Comparison of ENCODE assay signal across 1 cellular context in the genomic region with DNA sequence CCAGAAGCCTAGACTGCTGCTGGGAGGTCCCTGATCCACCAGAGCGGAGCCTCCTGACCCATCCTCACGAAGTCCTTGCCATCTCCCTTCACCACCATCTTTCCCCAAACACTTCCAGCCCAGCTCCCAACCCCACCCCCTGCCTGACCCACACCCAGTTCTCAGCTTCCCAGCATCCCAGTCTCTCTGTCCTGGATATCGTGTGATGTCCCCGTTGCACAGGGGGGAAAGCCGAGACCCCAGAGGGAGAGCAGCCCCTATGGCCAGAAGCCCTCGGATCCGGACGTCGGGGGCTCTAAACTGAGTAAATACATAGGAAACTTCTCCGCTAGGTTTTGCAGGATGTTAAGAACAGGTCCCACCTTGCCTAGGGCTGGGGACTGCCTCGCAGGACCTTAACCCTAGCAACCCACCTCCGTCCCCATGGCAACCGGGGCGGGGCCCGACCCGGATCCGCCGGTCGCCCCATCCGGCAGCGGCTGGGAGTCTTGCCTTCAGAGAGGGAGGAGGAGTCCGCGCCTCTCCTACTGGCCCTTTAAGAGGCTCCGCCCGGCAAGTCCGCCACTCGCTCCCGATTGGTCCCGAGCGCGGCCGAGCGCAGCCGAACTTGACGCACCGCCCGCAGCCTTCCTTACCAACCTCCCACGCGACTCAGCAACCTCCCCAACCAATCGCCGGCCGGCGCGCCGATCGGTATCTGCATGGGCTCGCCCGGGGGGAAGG.
TF ChIP-seq lines count a peak whose summit lies in the region.

No MANE protein-coding gene starts in this region.

TF ChIP-seq in HepG2, 621 proteins besides CTCF, POLR2A, EP300 and RAD21 (continues in another document):
- TF ChIP-seq ETV6 (CRISPR knock-in tag; conservative IDR thresholded peaks at IDR 0.05) = no peak
- no peak for TF ChIP-seq ZBTB33 (CRISPR knock-in tag; IDR thresholded peaks at IDR 0.05)
- no peak for TF ChIP-seq ZNF20 (CRISPR knock-in tag; IDR thresholded peaks at IDR 0.05)
- no peak for TF ChIP-seq ZNF512B (CRISPR knock-in tag; IDR thresholded peaks at IDR 0.05; ENCODE audit: borderline replicate concordance)
- peak; percentile 25; the same call in 1 of the 2 replicates for TF ChIP-seq GABPA (IDR thresholded peaks at IDR 0.05; ENCODE audit: low read depth, low read length)
- TF ChIP-seq GABPA (CRISPR knock-in tag; IDR thresholded peaks at IDR 0.05; ENCODE audit: low read depth) = peak; percentile 61
- peak; percentile 92; the same call in 1 of the 3 replicates for TF ChIP-seq MXI1 (IDR thresholded peaks at IDR 0.05; ENCODE audit: borderline replicate concordance, low read depth, low read length)
- TF ChIP-seq, protein P1, sequence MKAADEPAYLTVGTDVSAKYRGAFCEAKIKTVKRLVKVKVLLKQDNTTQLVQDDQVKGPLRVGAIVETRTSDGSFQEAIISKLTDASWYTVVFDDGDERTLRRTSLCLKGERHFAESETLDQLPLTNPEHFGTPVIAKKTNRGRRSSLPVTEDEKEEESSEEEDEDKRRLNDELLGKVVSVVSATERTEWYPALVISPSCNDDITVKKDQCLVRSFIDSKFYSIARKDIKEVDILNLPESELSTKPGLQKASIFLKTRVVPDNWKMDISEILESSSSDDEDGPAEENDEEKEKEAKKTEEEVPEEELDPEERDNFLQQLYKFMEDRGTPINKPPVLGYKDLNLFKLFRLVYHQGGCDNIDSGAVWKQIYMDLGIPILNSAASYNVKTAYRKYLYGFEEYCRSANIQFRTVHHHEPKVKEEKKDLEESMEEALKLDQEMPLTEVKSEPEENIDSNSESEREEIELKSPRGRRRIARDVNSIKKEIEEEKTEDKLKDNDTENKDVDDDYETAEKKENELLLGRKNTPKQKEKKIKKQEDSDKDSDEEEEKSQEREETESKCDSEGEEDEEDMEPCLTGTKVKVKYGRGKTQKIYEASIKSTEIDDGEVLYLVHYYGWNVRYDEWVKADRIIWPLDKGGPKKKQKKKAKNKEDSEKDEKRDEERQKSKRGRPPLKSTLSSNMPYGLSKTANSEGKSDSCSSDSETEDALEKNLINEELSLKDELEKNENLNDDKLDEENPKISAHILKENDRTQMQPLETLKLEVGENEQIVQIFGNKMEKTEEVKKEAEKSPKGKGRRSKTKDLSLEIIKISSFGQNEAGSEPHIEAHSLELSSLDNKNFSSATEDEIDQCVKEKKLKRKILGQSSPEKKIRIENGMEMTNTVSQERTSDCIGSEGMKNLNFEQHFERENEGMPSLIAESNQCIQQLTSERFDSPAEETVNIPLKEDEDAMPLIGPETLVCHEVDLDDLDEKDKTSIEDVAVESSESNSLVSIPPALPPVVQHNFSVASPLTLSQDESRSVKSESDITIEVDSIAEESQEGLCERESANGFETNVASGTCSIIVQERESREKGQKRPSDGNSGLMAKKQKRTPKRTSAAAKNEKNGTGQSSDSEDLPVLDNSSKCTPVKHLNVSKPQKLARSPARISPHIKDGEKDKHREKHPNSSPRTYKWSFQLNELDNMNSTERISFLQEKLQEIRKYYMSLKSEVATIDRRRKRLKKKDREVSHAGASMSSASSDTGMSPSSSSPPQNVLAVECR (CRISPR knock-in tag; IDR thresholded peaks at IDR 0.05; ENCODE audit: borderline replicate concordance) = peak; percentile 56; the same call in 1 of the 2 replicates
- peak; percentile 93 for TF ChIP-seq RFX1 (IDR thresholded peaks at IDR 0.05)
- TF ChIP-seq ZNF552 (CRISPR knock-in tag; IDR thresholded peaks at IDR 0.05; ENCODE audit: borderline replicate concordance) = no peak
- TF ChIP-seq, protein P2, sequence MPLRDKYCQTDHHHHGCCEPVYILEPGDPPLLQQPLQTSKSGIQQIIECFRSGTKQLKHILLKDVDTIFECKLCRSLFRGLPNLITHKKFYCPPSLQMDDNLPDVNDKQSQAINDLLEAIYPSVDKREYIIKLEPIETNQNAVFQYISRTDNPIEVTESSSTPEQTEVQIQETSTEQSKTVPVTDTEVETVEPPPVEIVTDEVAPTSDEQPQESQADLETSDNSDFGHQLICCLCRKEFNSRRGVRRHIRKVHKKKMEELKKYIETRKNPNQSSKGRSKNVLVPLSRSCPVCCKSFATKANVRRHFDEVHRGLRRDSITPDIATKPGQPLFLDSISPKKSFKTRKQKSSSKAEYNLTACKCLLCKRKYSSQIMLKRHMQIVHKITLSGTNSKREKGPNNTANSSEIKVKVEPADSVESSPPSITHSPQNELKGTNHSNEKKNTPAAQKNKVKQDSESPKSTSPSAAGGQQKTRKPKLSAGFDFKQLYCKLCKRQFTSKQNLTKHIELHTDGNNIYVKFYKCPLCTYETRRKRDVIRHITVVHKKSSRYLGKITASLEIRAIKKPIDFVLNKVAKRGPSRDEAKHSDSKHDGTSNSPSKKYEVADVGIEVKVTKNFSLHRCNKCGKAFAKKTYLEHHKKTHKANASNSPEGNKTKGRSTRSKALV (CRISPR knock-in tag; IDR thresholded peaks at IDR 0.05) = no peak
- peak; percentile 24; the same call in 1 of the 2 replicates for TF ChIP-seq ZGPAT (CRISPR knock-in tag; IDR thresholded peaks at IDR 0.05)
- TF ChIP-seq, protein P3, sequence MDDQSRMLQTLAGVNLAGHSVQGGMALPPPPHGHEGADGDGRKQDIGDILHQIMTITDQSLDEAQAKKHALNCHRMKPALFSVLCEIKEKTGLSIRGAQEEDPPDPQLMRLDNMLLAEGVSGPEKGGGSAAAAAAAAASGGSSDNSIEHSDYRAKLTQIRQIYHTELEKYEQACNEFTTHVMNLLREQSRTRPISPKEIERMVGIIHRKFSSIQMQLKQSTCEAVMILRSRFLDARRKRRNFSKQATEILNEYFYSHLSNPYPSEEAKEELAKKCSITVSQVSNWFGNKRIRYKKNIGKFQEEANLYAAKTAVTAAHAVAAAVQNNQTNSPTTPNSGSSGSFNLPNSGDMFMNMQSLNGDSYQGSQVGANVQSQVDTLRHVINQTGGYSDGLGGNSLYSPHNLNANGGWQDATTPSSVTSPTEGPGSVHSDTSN (CRISPR knock-in tag; IDR thresholded peaks at IDR 0.05; ENCODE audit: borderline replicate concordance) = no peak
- TF ChIP-seq RARA (CRISPR knock-in tag; IDR thresholded peaks at IDR 0.05) = no peak
- TF ChIP-seq U2AF1 (optimal IDR thresholded peaks at IDR 0.05; ENCODE audit: low read depth, low read length) = no peak
- no peak for TF ChIP-seq ZIK1 (CRISPR knock-in tag; IDR thresholded peaks at IDR 0.05; ENCODE audit: borderline replicate concordance, low read depth)
- no peak for TF ChIP-seq ZSCAN22 (CRISPR knock-in tag; IDR thresholded peaks at IDR 0.05)
- no peak for TF ChIP-seq ZNF232 (CRISPR knock-in tag; IDR thresholded peaks at IDR 0.05; ENCODE audit: borderline replicate concordance)
- 0 out of 2 replicates have a peak, but pooled peaks have one; percentile 32 for TF ChIP-seq MXD4 (CRISPR knock-in tag; IDR thresholded peaks at IDR 0.05)
- TF ChIP-seq HHEX (CRISPR knock-in tag; IDR thresholded peaks at IDR 0.05) = no peak
- TF ChIP-seq SRY (CRISPR knock-in tag; IDR thresholded peaks at IDR 0.05) = no peak
- no peak for TF ChIP-seq MIER3 (CRISPR knock-in tag; IDR thresholded peaks at IDR 0.05; ENCODE audit: borderline replicate concordance)
- TF ChIP-seq ZNF547 (CRISPR knock-in tag; IDR thresholded peaks at IDR 0.05) = no peak
- peak; percentile 88 for TF ChIP-seq U2AF2 (IDR thresholded peaks at IDR 0.05; ENCODE audit: low read depth, low read length)
- no peak for TF ChIP-seq SALL1 (CRISPR knock-in tag; IDR thresholded peaks at IDR 0.05)
- no peak for TF ChIP-seq REL (CRISPR knock-in tag; conservative IDR thresholded peaks at IDR 0.05)
- TF ChIP-seq CEBPG (CRISPR knock-in tag; IDR thresholded peaks at IDR 0.05) = no peak
- no peak for TF ChIP-seq ZMYM3 (CRISPR knock-in tag; IDR thresholded peaks at IDR 0.05)
- no peak for TF ChIP-seq CCAR2 (optimal IDR thresholded peaks at IDR 0.05; ENCODE audit: low read depth, low read length)
- no peak for TF ChIP-seq KLF6 (CRISPR knock-in tag; IDR thresholded peaks at IDR 0.05)
- no peak for TF ChIP-seq TEAD2 (CRISPR knock-in tag; IDR thresholded peaks at IDR 0.05)
- TF ChIP-seq RFX3 (CRISPR knock-in tag; IDR thresholded peaks at IDR 0.05) = peak; percentile 95
- peak; percentile 51; the same call in 1 of the 2 replicates for TF ChIP-seq GATAD1 (CRISPR knock-in tag; IDR thresholded peaks at IDR 0.05)
- TF ChIP-seq ZNF503 (CRISPR knock-in tag; IDR thresholded peaks at IDR 0.05) = no peak
- TF ChIP-seq SRSF9 (IDR thresholded peaks at IDR 0.05; ENCODE audit: borderline replicate concordance, insufficient read depth, low read depth, low read length, poor library complexity, severe bottlenecking) = no peak
- 0 out of 2 replicates have a peak, but pooled peaks have one; percentile 32 for TF ChIP-seq NFKB2 (CRISPR knock-in tag; IDR thresholded peaks at IDR 0.05; ENCODE audit: borderline replicate concordance)
- TF ChIP-seq KAT7 (CRISPR knock-in tag; IDR thresholded peaks at IDR 0.05; ENCODE audit: borderline replicate concordance) = no peak
- TF ChIP-seq RORA (CRISPR knock-in tag; IDR thresholded peaks at IDR 0.05) = no peak
- TF ChIP-seq YY1 (IDR thresholded peaks at IDR 0.05; ENCODE audit: insufficient read depth, insufficient replicate concordance, low read depth, low read length) = no peak
- no peak for TF ChIP-seq ZNF644 (CRISPR knock-in tag; IDR thresholded peaks at IDR 0.05; ENCODE audit: low read depth)
- no peak for TF ChIP-seq LBX2 (CRISPR knock-in tag; IDR thresholded peaks at IDR 0.05; ENCODE audit: borderline replicate concordance)
- TF ChIP-seq, protein P4, sequence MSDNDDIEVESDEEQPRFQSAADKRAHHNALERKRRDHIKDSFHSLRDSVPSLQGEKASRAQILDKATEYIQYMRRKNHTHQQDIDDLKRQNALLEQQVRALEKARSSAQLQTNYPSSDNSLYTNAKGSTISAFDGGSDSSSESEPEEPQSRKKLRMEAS (IDR thresholded peaks at IDR 0.05) = peak; percentile 19; the same call in 1 of the 2 replicates
- TF ChIP-seq GABPB1 (CRISPR knock-in tag; IDR thresholded peaks at IDR 0.05) = peak; percentile 77; the same call in 1 of the 2 replicates
- TF ChIP-seq HOXA3 (CRISPR knock-in tag; IDR thresholded peaks at IDR 0.05) = peak; percentile 22; the same call in 1 of the 2 replicates
- no peak for TF ChIP-seq ZSCAN30 (CRISPR knock-in tag; IDR thresholded peaks at IDR 0.05)
